ENCODE assay signal across 32 cellular contexts in genomic region chr1:89600792-89601191, GRCh38. TPM values are rescaled to one million over a fixed set of nuclear protein-coding genes. Genes with fewer than 3 reads are reported as not detected.
DNase-seq lines count a peak whose midpoint lies in the region; ATAC-seq, FAIRE-seq and TF ChIP-seq lines count a peak whose summit lies in the region.
"Had no signal": no experiment of that assay in that cellular context is flagged by ENCODE, and none has a peak within 500 bp of the region (broad histone marks: within the 10 kb centered on the region; RNA-seq: fewer than 3 reads in every experiment).

No MANE protein-coding gene starts in this region.

- H3K27me3 ChIP-seq in CD4-positive, alpha-beta T cell (ENCODE audit: control insufficient read depth, insufficient read depth, low read length): no peaks in the 10 kb centered on the region
- H3K27me3 ChIP-seq in GM12878 (replicated peaks in 1 of 2; ENCODE audit: control insufficient read depth in 2 of 2, insufficient read depth in 2 of 2, low read length in 1 of 2): no peaks in the 10 kb centered on the region
- no peaks in the 10 kb centered on the region for H3K27me3 ChIP-seq in aorta (ENCODE audit: control insufficient read depth in 1 of 2, insufficient read depth in 2 of 2, low read length in 1 of 2)
- H3K27me3 ChIP-seq: heart left ventricle, sigmoid colon, vagina had no signal

- H4K20me1 ChIP-seq in GM12878 (ENCODE audit: control insufficient read depth, insufficient read depth): no peaks in the 10 kb centered on the region; the same call in 1 of the 2 replicates

- 0 out of 2 replicates have a peak, but pooled peaks have one; percentile 14 for TF ChIP-seq RAD21 in GM12878 (IDR thresholded peaks at IDR 0.05; ENCODE audit: insufficient read depth, low read depth, low read length)

- no peak overlapping the region for H2AFZ ChIP-seq in GM12878 (ENCODE audit: control insufficient read depth, low read depth, low read length)

- SMC1A ChIA-PET in GM12878 (lab: Charles Lee; ENCODE audit: uncharacterized antibody, unreplicated experiment): interaction anchor here (1.1 to 13.0 kb wide), 14 partner anchors 10 to 182 kb away, joined by 3 to 124 read pairs (median 6); no protein-coding TSS in a partner anchor

- H3K9me3 Mint-ChIP-seq in CD4-positive, alpha-beta T cell: no peaks in the 10 kb centered on the region
- H3K9me3 Mint-ChIP-seq: CD8-positive, alpha-beta memory T cell; endodermal cell; naive thymus-derived CD4-positive, alpha-beta T cell had no signal

- in situ Hi-C loops in GM12878 (cut with MboI): no loop called here

- CTCF ChIA-PET in CD4-positive, alpha-beta T cell (lab: Charles Lee): interaction anchor here (1.4 to 6.2 kb wide), 3 partner anchors 13 to 162 kb away, joined by 3 to 35 read pairs (median 4); no protein-coding TSS in a partner anchor
- CTCF ChIA-PET in GM12878 (lab: Yijun Ruan, JAX): interaction anchor here (0.7 to 10.6 kb wide), 11 partner anchors 11 to 167 kb away, joined by 3 to 80 read pairs (median 8); partner anchors contain the start of gene LRRC8C

- no peak for TF ChIP-seq POLR2A in GM12878 (IDR thresholded peaks at IDR 0.05; ENCODE audit: low read depth, low read length)

- H3K9me3 ChIP-seq in CD4-positive, alpha-beta T cell (ENCODE audit: control insufficient read depth, low read length): no peaks in the 10 kb centered on the region
- no peaks in the 10 kb centered on the region for H3K9me3 ChIP-seq in GM12878 (replicated peaks; ENCODE audit: control insufficient read depth, insufficient read depth, low read length)
- H3K9me3 ChIP-seq in aorta (ENCODE audit: control insufficient read depth, low read length): no peaks in the 10 kb centered on the region
- H3K9me3 ChIP-seq: heart left ventricle, psoas muscle, sigmoid colon, vagina had no signal

- H3K36me3 Mint-ChIP-seq in CD4-positive, alpha-beta T cell (ENCODE audit: low read depth): no peaks in the 10 kb centered on the region

- no peaks in the 10 kb centered on the region for H3K36me3 ChIP-seq in GM12878 (ENCODE audit: control insufficient read depth in 2 of 2, insufficient read depth in 2 of 2, low read length in 1 of 2)
- no peaks in the 10 kb centered on the region for H3K36me3 ChIP-seq in aorta (ENCODE audit: control insufficient read depth in 1 of 2, insufficient read depth in 2 of 2, low read length in 1 of 2)
- H3K36me3 ChIP-seq: sigmoid colon, vagina had no signal

- 0 out of 4 replicates have a peak, but pooled peaks of 1 of the 2 experiments have one; percentile 20 for TF ChIP-seq EP300 in GM12878 (IDR thresholded peaks at IDR 0.05; ENCODE audit: borderline replicate concordance in 1 of 2, control insufficient read depth in 1 of 2, low read depth in 2 of 2, low read length in 2 of 2)

- H3K9ac ChIP-seq in GM12878 (ENCODE audit: control insufficient read depth, insufficient read depth, low read length): no peak overlapping the region

- no peak overlapping the region for H3K4me3 Mint-ChIP-seq in CD4-positive, alpha-beta T cell
- H3K4me3 Mint-ChIP-seq: CD8-positive, alpha-beta memory T cell; endodermal cell had no signal

- intact Hi-C loops in CD4-positive, alpha-beta T cell (cut with DNase I, micrococcal nuclease): no loop called here
- intact Hi-C loops in GM12878 (cut with micrococcal nuclease; ENCODE audit: unreplicated experiment): no loop called here
- intact Hi-C loops in aorta (cut with DNase I): no loop called here

- POLR2A ChIA-PET in CD4-positive, alpha-beta T cell (lab: Charles Lee): interaction anchor here (0.6 to 18.0 kb wide), 4 partner anchors 7 to 85 kb away, joined by 3 to 683 read pairs (median 114); partner anchors contain the start of gene LRRC8C
- POLR2A ChIA-PET in GM12878 (lab: Charles Lee): interaction anchor here (0.7 to 1.2 kb wide), 2 partner anchors 10 to 73 kb away, joined by 3 read pairs; no protein-coding TSS in a partner anchor

- BruUV-seq in GM12878 (replicated peaks; lab: Mats Ljungman, UMichigan): no TSS peak

- H3K4me1 ChIP-seq in GM12878 (ENCODE audit: control insufficient read depth, insufficient read depth, low read length): peaks cover 9% of the 10 kb centered on the region
- H3K4me1 ChIP-seq in aorta (ENCODE audit: control insufficient read depth in 1 of 2, insufficient read depth in 2 of 2, low read length in 2 of 2): no peaks in the 10 kb centered on the region
- H3K4me1 ChIP-seq: sigmoid colon had no signal

- no peak overlapping the region for H3K4me2 ChIP-seq in GM12878 (ENCODE audit: control insufficient read depth, insufficient read depth)

- RAD21 ChIA-PET in GM12878 (lab: Charles Lee; ENCODE audit: unreplicated experiment): interaction anchor here (1.0 to 3.2 kb wide), 7 partner anchors 11 to 163 kb away, joined by 3 to 22 read pairs (median 3); no protein-coding TSS in a partner anchor

- H3K79me2 ChIP-seq in GM12878 (ENCODE audit: control insufficient read depth, insufficient read depth, low read length): no peaks in the 10 kb centered on the region

- no peak overlapping the region for H3K4me3 ChIP-seq in GM12878
- H3K4me3 ChIP-seq in aorta (ENCODE audit: low read length in 2 of 2): no peak overlapping the region
- H3K4me3 ChIP-seq: heart left ventricle, psoas muscle, sigmoid colon, vagina had no signal

- no peak for TF ChIP-seq CTCF in CD4-positive, alpha-beta T cell (IDR thresholded peaks at IDR 0.05)
- TF ChIP-seq CTCF in GM12878 (IDR thresholded peaks at IDR 0.05 in 2 of 3, conservative IDR thresholded peaks at IDR 0.05 in 1 of 3; ENCODE audit: control insufficient read depth in 2 of 3, extremely low read depth in 1 of 3, insufficient read depth in 1 of 3, low read depth in 3 of 3, low read length in 3 of 3): peak in 1 of 3 experiments; percentile 14; a peak in 1 of 6 replicates

- no peaks in the 10 kb centered on the region for H3K27me3 Mint-ChIP-seq in CD4-positive, alpha-beta T cell
- H3K27me3 Mint-ChIP-seq: CD8-positive, alpha-beta memory T cell; naive thymus-derived CD4-positive, alpha-beta T cell had no signal

- FAIRE-seq in GM12878 (lab: Jason Lieb, UNC): no peak
- FAIRE-seq: A204.1 had no signal

- no peak for ATAC-seq in CD4-positive, alpha-beta T cell (ENCODE audit: poor library complexity)
- peak; percentile 53 for ATAC-seq in HG02610 (IDR thresholded peaks at IDR 0.05; ENCODE audit: unreplicated experiment)
- ATAC-seq in GM12878: peak; percentile 68
- ATAC-seq in aorta (ENCODE audit: low FRiP score): no peak
- ATAC-seq in GM21367 (IDR thresholded peaks at IDR 0.05; ENCODE audit: unreplicated experiment): no peak
- ATAC-seq: esophagus mucosa; heart left ventricle; naive thymus-derived CD4-positive, alpha-beta T cell; Panc1; psoas muscle had no signal

- DNase-seq in NOMO-1 treated with DMSO at 0.1 percent for 48 hours (lab: John Stamatoyannopoulos, UW; ENCODE audit: unreplicated experiment): peak; percentile 11
- DNase-seq in NOMO-1 treated with dmso at 0.1 percent for 144 hours (lab: John Stamatoyannopoulos, UW; ENCODE audit: unreplicated experiment): no peak
- DNase-seq in CD4-positive, alpha-beta T cell: no peak
- DNase-seq in GM12878 (ENCODE audit: low read depth, low spot score): peak; percentile 49
- DNase-seq in aorta: no peak
- DNase-seq in activated CD4-positive, alpha-beta T cell treated with anti-CD3 and anti-CD28 coated beads, Interleukin-2, amount 50 U/mL, for 48 hours: no peak
- DNase-seq: activated naive CD4-positive, alpha-beta T cell treated with anti-CD3 and anti-CD28 coated beads, Interleukin-2, amount 50 U/mL, for 16 hours; AML-193; CD8-positive, alpha-beta memory T cell; central memory CD4-positive, alpha-beta T cell; endodermal cell; foreskin fibroblast; heart left ventricle; Karpas-422; midbrain; naive thymus-derived CD4-positive, alpha-beta T cell; NCI-H1694 treated with DMSO at 0.1 percent for 48 hours; NCI-H2171; NCI-H524 treated with DMSO at 0.1 percent for 48 hours; NK-92 treated with Interleukin-12 subunit alpha and Interleukin-12 subunit beta, amount 100 ng/mL, for 24 hours; occipital lobe; psoas muscle; SHP77 treated with DMSO at 0.1 percent for 48 hours; sigmoid colon; stimulated activated CD4-positive, alpha-beta T cell treated with anti-CD3 and anti-CD28 coated beads, Interleukin-4, amount 100 ng/mL, for 24 hours; stimulated activated naive CD4-positive, alpha-beta T cell had no signal

- H3K27ac Mint-ChIP-seq in CD4-positive, alpha-beta T cell: peak overlapping the region; percentile 99
- H3K27ac Mint-ChIP-seq: endodermal cell had no signal

- H3K4me1 Mint-ChIP-seq in CD4-positive, alpha-beta T cell (ENCODE audit: low read depth): peaks cover 96% of the 10 kb centered on the region

- no peak overlapping the region for H3K27ac ChIP-seq in CD4-positive, alpha-beta T cell (ENCODE audit: low read depth, low read length)
- H3K27ac ChIP-seq in GM12878 (ENCODE audit: control insufficient read depth, insufficient read depth): no peak overlapping the region
- H3K27ac ChIP-seq in aorta (ENCODE audit: low read depth in 1 of 2, low read length in 2 of 2): no peak overlapping the region
- H3K27ac ChIP-seq: heart left ventricle, psoas muscle, sigmoid colon, vagina had no signal

- 78% methylated on average over 3 of the region's 3 CpGs for WGBS in GM12878 (ENCODE audit: insufficient coverage, insufficient replicate concordance, low lambda C conversion rate, missing lambda C conversion rate)
- 90 to 92% methylated on average over 3 of the region's 3 CpGs for WGBS in aorta, 2 donors

TF ChIP-seq in GM12878, 131 proteins besides CTCF, POLR2A, EP300 and RAD21 (continues in another document):
- TF ChIP-seq RUNX3 (IDR thresholded peaks at IDR 0.05; ENCODE audit: low read length): peak; percentile 52; the same call in 1 of the 2 replicates
- TF ChIP-seq IKZF2 (IDR thresholded peaks at IDR 0.05): peak; percentile 79 to 81
- no peak for TF ChIP-seq SRF (IDR thresholded peaks at IDR 0.05; ENCODE audit: low read depth in 2 of 2, low read length in 2 of 2)

RNA-seq across cellular contexts. Expression of gene LRRC8C, which starts 32.1 kb away (rescaled TPM):
- total RNA-seq in CD4-positive, alpha-beta T cell: 10 to 100 TPM; 28.4 to 30.2 TPM
- total RNA-seq in GM12878 (2013; cell fraction: nucleolus; rRNA removed): 43.9 and 45.4 TPM in 2 replicates
- 11.7 and 12.9 TPM in 2 replicates for total RNA-seq in GM12878 (2014; rRNA removed)
- total RNA-seq in GM12878 (2014; rRNA removed; fragmentation: Illumina TruSeq; extraction: Trizol): 10.0 and 10.5 TPM in 2 replicates
- total RNA-seq in GM12878 (2021): 10.6 and 11.4 TPM in 2 replicates
- polyA plus RNA-seq in GM12878 (2011; ENCODE audit: low read depth): 1.8 TPM
- 16.3 and 21.7 TPM in 2 replicates for polyA plus RNA-seq in GM12878 (2011; rRNA removed)
- polyA plus RNA-seq in GM12878 (2011; cell fraction: cytosol; rRNA removed): 8.5 and 9.4 TPM in 2 replicates
- 7.8 and 7.9 TPM in 2 replicates for polyA plus RNA-seq in GM12878 (2011; cell fraction: nucleus; rRNA removed)
- polyA plus RNA-seq in GM12878 (2012): 2.2 and 2.6 TPM in 2 replicates
- polyA plus RNA-seq in GM12878 (2014; fragmentation: Illumina TruSeq; extraction: Trizol): 13.7 and 16.6 TPM in 2 replicates
- 1 to 10 TPM; 2.3 to 3.1 TPM for polyA plus RNA-seq in GM12878 (2014; fragmentation: Nextera tagmentation; extraction: Ambion mirVana)
- 6.3 and 7.9 TPM in 2 replicates for polyA plus RNA-seq in GM12878 (2014; rRNA removed)
- polyA plus RNA-seq in GM12878 (2016; fragmentation: Nextera tagmentation; extraction: Ambion mirVana): 10 to 100 TPM; 10.9 to 11.3 TPM
- 19.3 and 22.0 TPM in 2 replicates for polyA minus RNA-seq in GM12878 (2011; rRNA and poly(A)+ RNA removed)
- polyA minus RNA-seq in GM12878 (2011; cell fraction: cytosol; rRNA and poly(A)+ RNA removed): 7.1 and 8.2 TPM in 2 replicates
- 7.3 and 12.1 TPM in 2 replicates for polyA minus RNA-seq in GM12878 (2011; cell fraction: nucleus; rRNA and poly(A)+ RNA removed)
- 10 to 100 TPM in 1 of 2 donors, 1 to 10 TPM in 1; 9.0 to 14.4 TPM for total RNA-seq in aorta
- polyA plus RNA-seq in aorta: 1 to 10 TPM in 1 of 2 donors, under 1 TPM in 1; 0.75 to 2.2 TPM

Comparison
In these comparisons a context has a peak if more than half of its experiments do, and no peak if none do; other contexts are left out.
1. DNase-seq: peak in NOMO-1 treated with DMSO at 0.1 percent for 48 hours (single experiment) and GM12878 (single experiment); none in NOMO-1 treated with dmso at 0.1 percent for 144 hours (single experiment), CD4-positive, alpha-beta T cell (0 of 10), aorta (0 of 2) and activated CD4-positive, alpha-beta T cell treated with anti-CD3 and anti-CD28 coated beads, Interleukin-2, amount 50 U/mL, for 48 hours (0 of 2).
2. ATAC-seq: peak in HG02610 (single experiment) and GM12878 (single experiment); none in CD4-positive, alpha-beta T cell (single experiment), aorta (single experiment) and GM21367 (single experiment).